8 cellular contexts compared by ENCODE assay signal in the genomic region with DNA sequence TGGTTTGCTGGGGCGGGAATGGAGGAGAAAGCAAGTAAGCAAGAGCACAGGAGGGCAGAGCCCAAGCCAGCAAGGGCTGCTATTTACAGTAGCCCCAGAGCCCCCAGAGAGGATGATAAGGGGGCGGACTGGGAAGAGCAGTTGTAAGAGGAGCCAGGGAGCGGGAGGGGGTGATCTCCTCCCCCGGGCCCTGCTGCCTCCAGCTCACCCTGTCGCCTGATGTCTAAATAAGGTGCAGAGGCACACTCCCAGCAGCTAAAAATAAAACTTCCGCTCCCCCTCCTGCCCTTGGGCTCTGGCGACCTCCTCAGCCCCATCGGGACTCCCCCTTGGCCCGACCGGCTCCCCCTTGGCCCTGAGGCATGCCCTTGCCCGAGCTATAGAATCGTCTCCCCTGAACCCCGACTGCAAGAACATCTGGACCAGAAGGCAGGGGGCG. TPM values are rescaled to one million over a fixed set of nuclear protein-coding genes. Genes with fewer than 3 reads are reported as not detected.
DNase-seq lines count a peak whose midpoint lies in the region; ATAC-seq and TF ChIP-seq lines count a peak whose summit lies in the region.

No MANE protein-coding gene starts in this region.

- H3K4me2 ChIP-seq in OCI-LY3 (ENCODE audit: low read length), result peak overlapping the region; percentile 96
- no peak overlapping the region for H3K4me2 ChIP-seq in mammary epithelial cell (ENCODE audit: insufficient read depth, low read depth, low read length)

- peak; percentile 43 for ATAC-seq in GM21529 (IDR thresholded peaks at IDR 0.05; ENCODE audit: unreplicated experiment)

- no peaks in the 10 kb centered on the region for H4K20me1 ChIP-seq in OCI-LY3 (ENCODE audit: insufficient read depth, low read length)
- no peaks in the 10 kb centered on the region for H4K20me1 ChIP-seq in mammary epithelial cell (ENCODE audit: insufficient read depth, low read length)

- no peaks in the 10 kb centered on the region for H3K36me3 ChIP-seq in OCI-LY3 (replicated peaks; ENCODE audit: low read depth, low read length)
- H3K36me3 ChIP-seq in mucosa of rectum (ENCODE audit: control insufficient read depth in 2 of 2, insufficient read depth in 2 of 2, low read length in 2 of 2), result no peaks in the 10 kb centered on the region
- H3K36me3 ChIP-seq in mammary epithelial cell (ENCODE audit: insufficient read depth, low read length), result no peaks in the 10 kb centered on the region

- peak overlapping the region; percentile 95 for H3K9ac ChIP-seq in OCI-LY3 (ENCODE audit: low read length)
- H3K9ac ChIP-seq in mucosa of rectum (ENCODE audit: low read depth in 1 of 2, low read length in 2 of 2), result no peak overlapping the region
- no peak overlapping the region for H3K9ac ChIP-seq in mammary epithelial cell (ENCODE audit: insufficient read depth, low read length)

- peaks cover 73% of the 10 kb centered on the region for H3K4me1 ChIP-seq in OCI-LY3 (ENCODE audit: low read length)
- peaks cover 3 to 8% of the 10 kb centered on the region in 2 donors for H3K4me1 ChIP-seq in mucosa of rectum (ENCODE audit: control insufficient read depth in 2 of 2, insufficient read depth in 2 of 2, low read length in 2 of 2)
- H3K4me1 ChIP-seq in mammary epithelial cell (ENCODE audit: insufficient read depth, low read length), result no peaks in the 10 kb centered on the region

- POLR2A ChIA-PET in GM10248 (lab: Yijun Ruan, JAX), result interaction anchor here (0.6 to 1.5 kb wide), 3 partner anchors 14 to 24 kb away, joined by 3 to 8 read pairs (median 3); a partner anchor contains a TSS

- dilution Hi-C loops in mammary epithelial cell (cut with HindIII; ENCODE audit: low sequenced_read_pairs), result no loop called here

- intact Hi-C loops in mammary epithelial cell (cut with micrococcal nuclease), result loop anchor here (5.0 kb wide), 2 partner anchors 61 to 79 kb away; no protein-coding TSS in a partner anchor

- no TSS peak for BruUV-seq in mammary epithelial cell (replicated peaks; lab: Mats Ljungman, UMichigan)

- TF ChIP-seq CTCF in GM10248 (IDR thresholded peaks at IDR 0.05; ENCODE audit: control extremely low read depth, extremely low read depth, low read depth, missing control alignments) (no peak), OCI-LY3 (IDR thresholded peaks at IDR 0.05; ENCODE audit: low read depth, low read length) (no peak), mammary epithelial cell (conservative IDR thresholded peaks at IDR 0.05 in 1 of 2, IDR thresholded peaks at IDR 0.05 in 1 of 2; ENCODE audit: extremely low read depth in 1 of 2, insufficient read depth in 1 of 2, low read depth in 1 of 2, low read length in 2 of 2) (no peak)

- WGBS in mammary epithelial cell (ENCODE audit: low coverage, missing lambda C conversion rate), result 29% methylated on average over 7 of the region's 14 CpGs

- no peaks in the 10 kb centered on the region for H3K27me3 ChIP-seq in OCI-LY3 (ENCODE audit: low read depth, low read length)
- H3K27me3 ChIP-seq in mucosa of rectum (ENCODE audit: control insufficient read depth in 2 of 2, insufficient read depth in 2 of 2, low read length in 2 of 2), result no peaks in the 10 kb centered on the region
- peaks cover 2% of the 10 kb centered on the region for H3K27me3 ChIP-seq in mammary epithelial cell (ENCODE audit: insufficient read depth, low read length)

- peak overlapping the region; percentile 91 for H3K27ac ChIP-seq in OCI-LY3 (ENCODE audit: low read length)
- H3K27ac ChIP-seq in mucosa of rectum (ENCODE audit: low read depth in 2 of 2, low read length in 2 of 2), result peak overlapping the region; percentile 51 to 68
- no peak overlapping the region for H3K27ac ChIP-seq in mammary epithelial cell (ENCODE audit: insufficient read depth, low read depth, low read length)

- H3K9me3 ChIP-seq in OCI-LY3 (ENCODE audit: insufficient read depth, low read length), result no peaks in the 10 kb centered on the region
- no peaks in the 10 kb centered on the region for H3K9me3 ChIP-seq in mucosa of rectum (ENCODE audit: control insufficient read depth in 2 of 2, low read length in 2 of 2)
- no peaks in the 10 kb centered on the region for H3K9me3 ChIP-seq in mammary epithelial cell (replicated peaks; ENCODE audit: insufficient read depth, low read length)

- CTCF ChIA-PET in GM10248 (lab: Yijun Ruan, JAX), result interaction anchor here (0.9 to 6.3 kb wide), 10 partner anchors 8 to 172 kb away, joined by 3 to 54 read pairs (median 8); a partner anchor contains a TSS
- CTCF ChIA-PET in mammary epithelial cell (lab: Charles Lee; ENCODE audit: low non-redundant PET), result interaction anchor here (0.7 kb wide), 1 partner anchor 78 kb away, joined by 3 read pairs; no protein-coding TSS in a partner anchor

- in situ Hi-C loops in mammary epithelial cell (cut with MboI; ENCODE audit: low sequenced_read_pairs in 2 of 2), result no loop called here

- H3K79me2 ChIP-seq in OCI-LY3 (ENCODE audit: low read length) (no peaks in the 10 kb centered on the region), mammary epithelial cell (ENCODE audit: insufficient read depth, low read length) (no peaks in the 10 kb centered on the region)

- peak overlapping the region; percentile 19; the same call in 1 of the 2 replicates for H2AFZ ChIP-seq in OCI-LY3 (ENCODE audit: low read depth, low read length)
- no peak overlapping the region for H2AFZ ChIP-seq in mammary epithelial cell (ENCODE audit: low read depth, low read length)

- peak overlapping the region; percentile 73 for H3K4me3 ChIP-seq in OCI-LY3 (ENCODE audit: low read length)
- H3K4me3 ChIP-seq in mucosa of rectum (ENCODE audit: low read length in 2 of 2), result peak overlapping the region; percentile 38 to 46
- no peak overlapping the region for H3K4me3 ChIP-seq in mammary epithelial cell (replicated peaks in 1 of 3; ENCODE audit: insufficient read depth in 1 of 3, low read depth in 2 of 3, low read length in 3 of 3)

- DNase-seq in GM10248 (ENCODE audit: extremely low spot score) (peak; percentile 73), 8988T (no peak), hepatic stellate cell (ENCODE audit: low spot score) (no peak), mammary epithelial cell (no peak)
- DNase-seq in activated naive CD4-positive, alpha-beta T cell treated with Interleukin-2 at 50 U/mL for 16 hours, result no peak

RNA-seq across cellular contexts. Expression of a gene that starts 14.4 kb away (rescaled TPM):
- 1 to 10 TPM in 1 of 2 donors, under 1 TPM in 1; 0.17 to 1.3 TPM for total RNA-seq in mammary epithelial cell
- polyA plus RNA-seq in mammary epithelial cell, result 2.2 TPM
- 0.16 TPM for polyA minus RNA-seq in mammary epithelial cell

RNA-seq across cellular contexts. Expression of a gene that starts 14.7 kb away (rescaled TPM):
- total RNA-seq in mammary epithelial cell, result 100 to 1,000 TPM; 114 to 138 TPM
- polyA plus RNA-seq in mammary epithelial cell, result 88.4 TPM
- 238 TPM for polyA minus RNA-seq in mammary epithelial cell

Comparison
In these comparisons a context has a peak if more than half of its experiments do, and no peak if none do; other contexts are left out.
1. H3K4me3 ChIP-seq: peak in OCI-LY3 (single experiment) and mucosa of rectum (2 of 2); none in mammary epithelial cell (0 of 3).